8 cellular contexts compared by ENCODE assay signal in genomic region chr1:212698467-212699103, GRCh38. TPM values are rescaled to one million over a fixed set of nuclear protein-coding genes. Genes with fewer than 3 reads are reported as not detected.
A peak's percentile ranks its signal among the peaks of the same experiment; 100 is the strongest.
DNase-seq lines count a peak whose midpoint lies in the region; TF ChIP-seq lines count a peak whose summit lies in the region.

No MANE protein-coding gene starts in this region.

- peak overlapping the region; percentile 92 for H3K27ac Mint-ChIP-seq in activated naive CD4-positive, alpha-beta T cell treated with anti-CD3 and anti-CD28 coated beads, Interleukin-2, amount 50 U/mL, for 24 hours

- H3K27ac ChIP-seq in stomach smooth muscle (ENCODE audit: low read length), result no peak overlapping the region

- H3K4me1 Mint-ChIP-seq in activated naive CD4-positive, alpha-beta T cell treated with anti-CD3 and anti-CD28 coated beads, Interleukin-2, amount 50 U/mL, for 24 hours, result peaks cover 63% of the 10 kb centered on the region

- H3K4me3 Mint-ChIP-seq in activated naive CD4-positive, alpha-beta T cell treated with anti-CD3 and anti-CD28 coated beads, Interleukin-2, amount 50 U/mL, for 24 hours, result peak overlapping the region; percentile 90

- peaks cover 6% of the 10 kb centered on the region for H3K36me3 Mint-ChIP-seq in activated naive CD4-positive, alpha-beta T cell treated with anti-CD3 and anti-CD28 coated beads, Interleukin-2, amount 50 U/mL, for 24 hours

- peak overlapping the region; percentile 54 for H3K4me3 ChIP-seq in MG63
- H3K4me3 ChIP-seq in fibroblast of the aortic adventitia (ENCODE audit: low read depth, low read length), result peak overlapping the region; percentile 60
- H3K4me3 ChIP-seq in stomach smooth muscle (ENCODE audit: low read length in 2 of 2), result peak overlapping the region; percentile 40 to 77

- TF ChIP-seq CTCF in fibroblast of the aortic adventitia (IDR thresholded peaks at IDR 0.05; ENCODE audit: insufficient read depth, low read length), result no peak

- H3K9me3 ChIP-seq in MG63 (no peaks in the 10 kb centered on the region), stomach smooth muscle (ENCODE audit: control insufficient read depth in 2 of 2, low read length in 2 of 2) (no peaks in the 10 kb centered on the region)

- no peak for DNase-seq in activated naive CD4-positive, alpha-beta T cell treated with Interleukin-2 at 50 U/mL for 16 hours
- DNase-seq in MG63 (no peak), fibroblast of the aortic adventitia (ENCODE audit: low read depth) (no peak), pons (ENCODE audit: low spot score) (no peak), SHP77 treated with DMSO at 0.1 percent for 48 hours (lab: John Stamatoyannopoulos, UW) (no peak), GOT3 (lab: John Stamatoyannopoulos, UW) (no peak)

- peaks cover 20% of the 10 kb centered on the region for H3K4me1 ChIP-seq in stomach smooth muscle (ENCODE audit: control insufficient read depth, insufficient read depth, low read length)

- no peaks in the 10 kb centered on the region for H3K9me3 Mint-ChIP-seq in activated naive CD4-positive, alpha-beta T cell treated with anti-CD3 and anti-CD28 coated beads, Interleukin-2, amount 50 U/mL, for 24 hours

- H3K36me3 ChIP-seq in MG63, result no peaks in the 10 kb centered on the region
- no peaks in the 10 kb centered on the region for H3K36me3 ChIP-seq in stomach smooth muscle (ENCODE audit: control insufficient read depth in 2 of 2, insufficient read depth in 2 of 2, low read length in 2 of 2)

- H3K27me3 ChIP-seq in MG63 (peaks cover 18% of the 10 kb centered on the region), stomach smooth muscle (ENCODE audit: control insufficient read depth in 1 of 2, insufficient read depth in 2 of 2, low read length in 2 of 2) (peaks cover 9 to 10% of the 10 kb centered on the region in 2 donors)

- H3K27me3 Mint-ChIP-seq in activated naive CD4-positive, alpha-beta T cell treated with anti-CD3 and anti-CD28 coated beads, Interleukin-2, amount 50 U/mL, for 24 hours, result no peaks in the 10 kb centered on the region

- H3K9ac ChIP-seq in stomach smooth muscle (ENCODE audit: low read length in 2 of 2), result peak overlapping the region in 1 of 2 donors; percentile 38

RNA-seq across cellular contexts. Expression of gene BATF3, which starts 1.1 kb away (rescaled TPM):
- total RNA-seq in MG63 (2014; rRNA removed; shearing (Covaris generic); ENCODE audit: low replicate concordance), result 2.3 and 3.2 TPM in 2 replicates
- 4.8 TPM in 1 of 2 replicates, not detected in the other for total RNA-seq in fibroblast of the aortic adventitia (ENCODE audit: low replicate concordance)
